20 cellular contexts compared by ENCODE assay signal in the genomic region with DNA sequence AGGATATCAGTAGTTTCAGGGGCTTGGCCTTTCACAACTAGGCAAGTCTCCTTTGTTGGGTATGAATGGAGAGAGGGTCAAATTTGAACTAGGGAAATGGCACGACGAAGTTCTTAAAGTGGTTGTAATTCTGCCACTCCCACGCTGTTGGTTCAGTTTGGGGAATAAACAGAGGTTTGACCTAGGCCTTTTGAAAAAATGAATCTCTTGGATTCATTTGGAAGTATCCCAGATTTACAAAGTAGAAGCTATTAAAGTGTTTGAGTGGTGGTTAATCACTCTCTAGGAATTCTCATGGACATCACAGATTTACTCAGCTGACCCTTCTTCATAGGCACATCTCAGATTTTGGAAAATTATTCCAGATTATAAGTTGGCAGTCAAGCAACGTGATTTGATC. TPM values are rescaled to one million over a fixed set of nuclear protein-coding genes. Genes with fewer than 3 reads are reported as not detected.
DNase-seq lines count a peak whose midpoint lies in the region; ATAC-seq and TF ChIP-seq lines count a peak whose summit lies in the region.
"Had no signal": no experiment of that assay in that cellular context is flagged by ENCODE, and none has a peak within 500 bp of the region (broad histone marks: within the 10 kb centered on the region; RNA-seq: fewer than 3 reads in every experiment).

No MANE protein-coding gene starts in this region.

- intact Hi-C loops in MCF 10A (cut with micrococcal nuclease) (no loop called here), mammary epithelial cell (cut with micrococcal nuclease) (no loop called here)

- 91% methylated on average over 4 of the region's 4 CpGs for WGBS in mammary epithelial cell (ENCODE audit: low coverage, missing lambda C conversion rate)
- 80 to 88% methylated on average over 4 of the region's 4 CpGs for WGBS in upper lobe of left lung, 2 donors

- no peaks in the 10 kb centered on the region for H3K9me3 ChIP-seq in mammary epithelial cell (replicated peaks; ENCODE audit: insufficient read depth, low read length)
- H3K9me3 ChIP-seq in T-helper 17 cell (ENCODE audit: control insufficient read depth, low read length, poor library complexity, severe bottlenecking): no peaks in the 10 kb centered on the region
- no peaks in the 10 kb centered on the region for H3K9me3 ChIP-seq in upper lobe of left lung
- no peaks in the 10 kb centered on the region for H3K9me3 ChIP-seq in effector memory CD4-positive, alpha-beta T cell (ENCODE audit: control insufficient read depth, low read length)

- no peak for TF ChIP-seq CTCF in MCF 10A (IDR thresholded peaks at IDR 0.05; ENCODE audit: unreplicated experiment)
- no peak for TF ChIP-seq CTCF in mammary epithelial cell (conservative IDR thresholded peaks at IDR 0.05 in 1 of 2, IDR thresholded peaks at IDR 0.05 in 1 of 2; ENCODE audit: extremely low read depth in 1 of 2, insufficient read depth in 1 of 2, low read depth in 1 of 2, low read length in 2 of 2)
- TF ChIP-seq CTCF in upper lobe of left lung (IDR thresholded peaks at IDR 0.05): no peak

- TF ChIP-seq POLR2A in upper lobe of left lung (IDR thresholded peaks at IDR 0.05): no peak

- H3K9ac ChIP-seq in mammary epithelial cell (ENCODE audit: insufficient read depth, low read length): no peak overlapping the region
- H3K9ac ChIP-seq: neural progenitor cell had no signal

- peak overlapping the region; percentile 98 for H3K27ac Mint-ChIP-seq in MCF 10A (ENCODE audit: low read depth, unreplicated experiment)
- peak overlapping the region; percentile 94 for H3K27ac Mint-ChIP-seq in T-helper 17 cell
- peak overlapping the region; percentile 41 for H3K27ac Mint-ChIP-seq in memory B cell
- H3K27ac Mint-ChIP-seq: activated B cell treated with CpG ODN at 0.5 μM for 24 hours, neural progenitor cell had no signal

- H3K4me3 ChIP-seq in mammary epithelial cell (replicated peaks in 1 of 3; ENCODE audit: insufficient read depth in 1 of 3, low read depth in 2 of 3, low read length in 3 of 3) (no peak overlapping the region), upper lobe of left lung (no peak overlapping the region)
- no peak overlapping the region for H3K4me3 ChIP-seq in effector memory CD4-positive, alpha-beta T cell (ENCODE audit: insufficient read depth, low read depth, low read length, poor library complexity, severe bottlenecking)
- H3K4me3 ChIP-seq: neural progenitor cell had no signal

- BruUV-seq in MCF 10A (replicated peaks; lab: Mats Ljungman, UMichigan): no TSS peak
- no TSS peak for BruUV-seq in mammary epithelial cell (replicated peaks; lab: Mats Ljungman, UMichigan)

- no peak for TF ChIP-seq EP300 in upper lobe of left lung (IDR thresholded peaks at IDR 0.05)

- dilution Hi-C loops in mammary epithelial cell (cut with HindIII; ENCODE audit: low sequenced_read_pairs): no loop called here

- no peak overlapping the region for H2AFZ ChIP-seq in mammary epithelial cell (ENCODE audit: low read depth, low read length)
- H2AFZ ChIP-seq: neural progenitor cell had no signal

- no peak overlapping the region for H3K4me2 ChIP-seq in mammary epithelial cell (ENCODE audit: insufficient read depth, low read depth, low read length)
- H3K4me2 ChIP-seq: neural progenitor cell had no signal

- no peaks in the 10 kb centered on the region for H3K79me2 ChIP-seq in mammary epithelial cell (ENCODE audit: insufficient read depth, low read length)

- POLR2A ChIA-PET in MCF 10A (lab: Yijun Ruan, JAX): interaction anchor here (0.9 to 1.1 kb wide), 2 partner anchors 9 to 15 kb away, joined by 3 to 4 read pairs; no protein-coding TSS in a partner anchor

- ATAC-seq in T-helper 17 cell (no peak), memory B cell (ENCODE audit: low read depth) (no peak), upper lobe of left lung (ENCODE audit: low FRiP score in 2 of 2) (no peak)
- ATAC-seq: esophagus mucosa had no signal

- H3K4me3 Mint-ChIP-seq in MCF 10A (ENCODE audit: unreplicated experiment): no peak overlapping the region
- no peak overlapping the region for H3K4me3 Mint-ChIP-seq in T-helper 17 cell
- no peak overlapping the region for H3K4me3 Mint-ChIP-seq in memory B cell
- H3K4me3 Mint-ChIP-seq: activated B cell treated with CpG ODN at 0.5 μM for 24 hours, neural progenitor cell had no signal

- H4K20me1 ChIP-seq in mammary epithelial cell (ENCODE audit: insufficient read depth, low read length): no peaks in the 10 kb centered on the region

- H3K36me3 ChIP-seq in mammary epithelial cell (ENCODE audit: insufficient read depth, low read length) (no peaks in the 10 kb centered on the region), upper lobe of left lung (no peaks in the 10 kb centered on the region)
- peaks cover 4% of the 10 kb centered on the region for H3K36me3 ChIP-seq in effector memory CD4-positive, alpha-beta T cell (ENCODE audit: control insufficient read depth, insufficient read depth, low read length)
- H3K36me3 ChIP-seq: neural progenitor cell had no signal

- in situ Hi-C loops in mammary epithelial cell (cut with MboI; ENCODE audit: low sequenced_read_pairs in 2 of 2) (no loop called here), KBM-7 (cut with MboI; ENCODE audit: low pct_unique_long_range_greater_than_20kb, low sequenced_read_pairs) (no loop called here)

- no peaks in the 10 kb centered on the region for H3K9me3 Mint-ChIP-seq in MCF 10A (ENCODE audit: unreplicated experiment)
- no peaks in the 10 kb centered on the region for H3K9me3 Mint-ChIP-seq in memory B cell
- H3K9me3 Mint-ChIP-seq: activated B cell treated with CpG ODN at 0.5 μM for 24 hours had no signal

- H3K27me3 ChIP-seq in mammary epithelial cell (ENCODE audit: insufficient read depth, low read length): no peaks in the 10 kb centered on the region
- H3K27me3 ChIP-seq in upper lobe of left lung: no peaks in the 10 kb centered on the region
- no peaks in the 10 kb centered on the region for H3K27me3 ChIP-seq in effector memory CD4-positive, alpha-beta T cell (replicated peaks; ENCODE audit: control insufficient read depth, insufficient read depth, low read length, poor library complexity, severe bottlenecking)
- H3K27me3 ChIP-seq: neural progenitor cell had no signal

- H3K4me1 Mint-ChIP-seq in MCF 10A (ENCODE audit: insufficient read depth, unreplicated experiment) (peaks cover 29% of the 10 kb centered on the region), T-helper 17 cell (peaks cover 63% of the 10 kb centered on the region), memory B cell (peaks cover 37% of the 10 kb centered on the region)
- H3K4me1 Mint-ChIP-seq: neural progenitor cell had no signal

- CTCF ChIA-PET in MCF 10A (lab: Yijun Ruan, JAX) (interaction anchor here (0.5 to 1.2 kb wide), 3 partner anchors 15 to 46 kb away, joined by 4 to 6 read pairs (median 4); no protein-coding TSS in a partner anchor), mammary epithelial cell (lab: Charles Lee; ENCODE audit: low non-redundant PET) (no interaction called here)

- H3K27ac ChIP-seq in mammary epithelial cell (ENCODE audit: insufficient read depth, low read depth, low read length): no peak overlapping the region
- peak overlapping the region; percentile 75 to 88 (median 76) for H3K27ac ChIP-seq in upper lobe of left lung
- no peak overlapping the region for H3K27ac ChIP-seq in effector memory CD4-positive, alpha-beta T cell (ENCODE audit: insufficient read depth, low read length, poor library complexity, severe bottlenecking)
- H3K27ac ChIP-seq: neural progenitor cell had no signal

- H3K36me3 Mint-ChIP-seq in MCF 10A (ENCODE audit: insufficient read depth, unreplicated experiment) (no peaks in the 10 kb centered on the region), T-helper 17 cell (ENCODE audit: low read depth) (peaks cover 5% of the 10 kb centered on the region), memory B cell (peaks cover 11% of the 10 kb centered on the region)
- H3K36me3 Mint-ChIP-seq: neural progenitor cell had no signal

- DNase-seq in MCF 10A (ENCODE audit: unreplicated experiment) (no peak), mammary epithelial cell (no peak), T-helper 17 cell (no peak), memory B cell (ENCODE audit: low spot score in 2 of 2) (no peak), upper lobe of left lung (no peak), NCI-H187 treated with DMSO at 0.1 percent for 48 hours (lab: John Stamatoyannopoulos, UW) (no peak), KBM-7 (no peak)
- no peak for DNase-seq in effector memory CD4-positive, alpha-beta T cell
- DNase-seq: activated B cell treated with CpG ODN at 0.5 μM for 24 hours; activated naive CD4-positive, alpha-beta T cell treated with anti-CD3 and anti-CD28 coated beads, Interleukin-2, amount 50 U/mL, for 16 hours; head of caudate nucleus; NCI-H1694; NCI-H446; retina; Right ventricle myocardium superior; T-helper 2 cell had no signal

- no peaks in the 10 kb centered on the region for H3K4me1 ChIP-seq in mammary epithelial cell (ENCODE audit: insufficient read depth, low read length)
- H3K4me1 ChIP-seq in upper lobe of left lung: peaks cover 9 to 28% (median 17%) of the 10 kb centered on the region in 4 donors
- H3K4me1 ChIP-seq in effector memory CD4-positive, alpha-beta T cell (ENCODE audit: control insufficient read depth, insufficient read depth, low read length, poor library complexity, severe bottlenecking): peaks cover 30% of the 10 kb centered on the region
- H3K4me1 ChIP-seq: neural progenitor cell had no signal

- H3K27me3 Mint-ChIP-seq in MCF 10A (ENCODE audit: insufficient read depth, unreplicated experiment): no peaks in the 10 kb centered on the region
- H3K27me3 Mint-ChIP-seq in T-helper 17 cell: no peaks in the 10 kb centered on the region
- no peaks in the 10 kb centered on the region for H3K27me3 Mint-ChIP-seq in memory B cell
- H3K27me3 Mint-ChIP-seq: activated B cell treated with CpG ODN at 0.5 μM for 24 hours had no signal

RNA-seq across cellular contexts. Expression of a gene that starts 14.8 kb away (rescaled TPM):
- total RNA-seq in MCF 10A (2022): not detected in 2 replicates
- total RNA-seq in mammary epithelial cell: not detected
- not detected for polyA plus RNA-seq in mammary epithelial cell
- polyA minus RNA-seq in mammary epithelial cell: not detected
- 10 to 100 TPM; 20.3 to 21.3 TPM for total RNA-seq in T-helper 17 cell
- total RNA-seq in upper lobe of left lung: 10 to 100 TPM in 5 of 6 donors, 1 to 10 TPM in 1; 5.4 to 25.1 (median 10.8) TPM
- total RNA-seq: G401, kidney epithelial cell had no signal

RNA-seq across cellular contexts. Expression of a gene that starts 41.3 kb away (rescaled TPM):
- total RNA-seq in MCF 10A (2022) (3.2 and 4.2 TPM in 2 replicates), mammary epithelial cell (1 to 10 TPM; 2.8 TPM), T-helper 17 cell (1 to 10 TPM; 6.5 to 8.1 TPM), upper lobe of left lung (10 to 100 TPM; 19.4 to 41.3 (median 31.8) TPM)
- 0.37 TPM for polyA plus RNA-seq in mammary epithelial cell
- 5.5 TPM for polyA minus RNA-seq in mammary epithelial cell

Comparison
In these comparisons a context has a peak if more than half of its experiments do, and no peak if none do; other contexts are left out.
1. H3K27ac Mint-ChIP-seq: peak in every context shown above with its lines; median percentile 98 in MCF 10A; 94 in T-helper 17 cell; 41 in memory B cell.
2. H3K27ac ChIP-seq: peak in upper lobe of left lung (4 of 4); none in mammary epithelial cell (single experiment) and effector memory CD4-positive, alpha-beta T cell (single experiment).